23 cellular contexts compared by ENCODE assay signal in genomic region chrX:18933611-18934010, GRCh38.
"Had no signal": no experiment of that assay in that cellular context is flagged by ENCODE, and none has a peak within 500 bp of the region (broad histone marks: within the 10 kb centered on the region; RNA-seq: fewer than 3 reads in every experiment).

No MANE protein-coding gene starts in this region.

- H3K4me3 Mint-ChIP-seq: IgD-negative memory B cell had no signal

- H3K9ac ChIP-seq: KMS-11, SK-N-SH had no signal

- H3K27me3 ChIP-seq: SJSA1 had no signal

- DNase-seq: Kasumi-1, MM.1S, NCI-H1092 treated with DMSO at 0.1 percent for 48 hours, NCI-H1436, NCI-H187, NCI-H2029, NCI-H2081 treated with DMSO at 0.1 percent for 48 hours, NCI-H2171, NCI-H226, NCI-H446, NCI-H510A, NCI-H524 treated with DMSO at 0.1 percent for 48 hours, NCI-H69, NCI-H774, Right ventricle myocardium superior, RPMI8226, SIG-M5, SK-N-SH had no signal

- H3K36me3 Mint-ChIP-seq: IgD-negative memory B cell had no signal

- ATAC-seq: K562 had no signal

- H3K27me3 Mint-ChIP-seq: IgD-negative memory B cell had no signal

- H3K4me1 Mint-ChIP-seq: IgD-negative memory B cell had no signal

- FAIRE-seq: K562, RCC 7860 had no signal

- H3K4me2 ChIP-seq: KMS-11, SK-N-SH had no signal

- H3K27ac ChIP-seq: KMS-11, SJSA1 had no signal

- H3K4me3 ChIP-seq: K562, SJSA1 had no signal

- H3K9me3 Mint-ChIP-seq: IgD-negative memory B cell had no signal

- H3K9me3 ChIP-seq: SJSA1, SK-N-SH had no signal

- H3K4me1 ChIP-seq: SJSA1 had no signal

- H3K27ac Mint-ChIP-seq: IgD-negative memory B cell had no signal
